In the genomic region with DNA sequence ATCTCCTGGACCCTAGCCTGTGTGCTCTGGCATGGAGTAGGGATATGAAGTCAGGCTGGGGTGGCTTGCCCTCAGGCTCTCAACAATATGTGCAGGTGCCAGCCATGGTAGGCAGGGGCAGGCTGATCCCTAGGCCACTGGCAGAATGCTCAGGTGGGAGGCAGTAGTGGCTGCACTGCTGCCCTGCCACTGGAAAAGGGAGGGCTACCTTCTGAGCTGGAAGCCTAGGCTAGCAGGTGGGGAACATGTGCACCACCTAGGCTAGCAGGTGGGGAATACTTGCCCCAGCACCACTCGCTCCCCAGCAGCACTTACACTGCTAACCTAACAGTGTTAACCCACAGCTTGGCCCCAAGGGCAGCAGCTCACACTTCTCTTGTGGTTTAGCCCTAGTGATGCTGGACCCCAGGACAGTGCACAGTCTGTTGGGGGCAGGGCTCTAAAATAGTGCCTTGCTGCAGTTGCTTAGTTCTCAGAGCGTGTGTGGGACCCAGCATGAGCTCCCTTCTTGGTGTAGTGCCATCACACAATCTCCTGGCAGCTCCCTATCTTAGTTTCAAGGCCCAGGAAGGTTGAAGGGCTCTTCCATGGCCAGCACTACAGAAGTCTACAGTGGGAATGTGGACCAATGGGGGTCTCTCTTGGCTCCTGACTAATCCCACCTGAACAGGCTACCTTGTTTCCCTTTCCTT, we compare ENCODE assay signal across 17 cellular contexts.
"Had no signal": no experiment of that assay in that cellular context is flagged by ENCODE, and none has a peak within 500 bp of the region (broad histone marks: within the 10 kb centered on the region; RNA-seq: fewer than 3 reads in every experiment).

No MANE protein-coding gene starts in this region.

- H3K27me3 Mint-ChIP-seq: activated CD4-positive, alpha-beta T cell treated with anti-CD3 and anti-CD28 coated beads, Interleukin-2, amount 10 ng/mL, durations not matched to agents 7 days and 5 days; activated naive CD8-positive, alpha-beta T cell treated with anti-CD3 and anti-CD28 coated beads for 36 hours; dendritic cell treated with granulocyte-macrophage colony-stimulating factor and Interleukin-4, amounts not matched to agents 40 ng/mL and 50 ng/mL, for 4 days; effector memory CD8-positive, alpha-beta T cell; naive thymus-derived CD4-positive, alpha-beta T cell; type B pancreatic cell had no signal

- H3K4me1 Mint-ChIP-seq: activated CD4-positive, alpha-beta T cell treated with anti-CD3 and anti-CD28 coated beads, Interleukin-2, amount 10 ng/mL, durations not matched to agents 7 days and 5 days had no signal

- ATAC-seq: body of pancreas; effector memory CD8-positive, alpha-beta T cell; foreskin keratinocyte; naive thymus-derived CD4-positive, alpha-beta T cell; stimulated activated naive CD8-positive, alpha-beta T cell treated with anti-CD3 and anti-CD28 coated beads, Interleukin-15, Interleukin-2, amounts not matched to agents 100 U/mL and 50 U/mL, for 24 hours had no signal

- H3K4me3 Mint-ChIP-seq: activated CD4-positive, alpha-beta T cell treated with anti-CD3 and anti-CD28 coated beads, Interleukin-2, amount 10 ng/mL, durations not matched to agents 7 days and 5 days; activated naive CD8-positive, alpha-beta T cell treated with anti-CD3 and anti-CD28 coated beads for 36 hours; activated T-helper 1 cell treated with anti-CD3 and anti-CD28 coated beads, Interleukin-12 subunit alpha, Interleukin-12 subunit beta, Interleukin-2, Interleukin-4 antibody, amounts not matched to agents 30 ng/mL and 10 ng/mL and 1 ng/mL, durations not matched to agents 14 hours and 24 hours and 36 hours; dendritic cell treated with granulocyte-macrophage colony-stimulating factor and Interleukin-4, amounts not matched to agents 40 ng/mL and 50 ng/mL, for 4 days; effector memory CD8-positive, alpha-beta T cell; immature natural killer cell; naive thymus-derived CD4-positive, alpha-beta T cell; type B pancreatic cell had no signal

- DNase-seq: activated CD4-positive, alpha-beta T cell treated with anti-CD3 and anti-CD28 coated beads, Interleukin-2, amount 10 ng/mL, durations not matched to agents 7 days and 5 days; activated CD4-positive, CD25-positive, alpha-beta regulatory T cell; activated naive CD8-positive, alpha-beta T cell treated with anti-CD3 and anti-CD28 coated beads for 36 hours; amygdala; effector memory CD8-positive, alpha-beta T cell; glutamatergic neuron; immature natural killer cell; naive thymus-derived CD4-positive, alpha-beta T cell; retina; stimulated activated CD4-positive, alpha-beta T cell treated with anti-CD3 and anti-CD28 coated beads, Interleukin-2, amount 100 ng/mL, for 48 hours; stimulated activated naive CD8-positive, alpha-beta T cell treated with anti-CD3 and anti-CD28 coated beads, Interleukin-15, Interleukin-2, amounts not matched to agents 100 U/mL and 50 U/mL, for 24 hours; T-helper 2 cell had no signal

- H3K27ac Mint-ChIP-seq: activated CD4-positive, alpha-beta T cell treated with anti-CD3 and anti-CD28 coated beads, Interleukin-2, amount 10 ng/mL, durations not matched to agents 7 days and 5 days; activated naive CD8-positive, alpha-beta T cell treated with anti-CD3 and anti-CD28 coated beads for 36 hours; activated T-helper 1 cell treated with anti-CD3 and anti-CD28 coated beads, Interleukin-12 subunit alpha, Interleukin-12 subunit beta, Interleukin-2, Interleukin-4 antibody, amounts not matched to agents 30 ng/mL and 10 ng/mL and 1 ng/mL, durations not matched to agents 14 hours and 24 hours and 36 hours; dendritic cell treated with granulocyte-macrophage colony-stimulating factor and Interleukin-4, amounts not matched to agents 40 ng/mL and 50 ng/mL, for 4 days; effector memory CD8-positive, alpha-beta T cell; type B pancreatic cell had no signal
